In the genomic region with DNA sequence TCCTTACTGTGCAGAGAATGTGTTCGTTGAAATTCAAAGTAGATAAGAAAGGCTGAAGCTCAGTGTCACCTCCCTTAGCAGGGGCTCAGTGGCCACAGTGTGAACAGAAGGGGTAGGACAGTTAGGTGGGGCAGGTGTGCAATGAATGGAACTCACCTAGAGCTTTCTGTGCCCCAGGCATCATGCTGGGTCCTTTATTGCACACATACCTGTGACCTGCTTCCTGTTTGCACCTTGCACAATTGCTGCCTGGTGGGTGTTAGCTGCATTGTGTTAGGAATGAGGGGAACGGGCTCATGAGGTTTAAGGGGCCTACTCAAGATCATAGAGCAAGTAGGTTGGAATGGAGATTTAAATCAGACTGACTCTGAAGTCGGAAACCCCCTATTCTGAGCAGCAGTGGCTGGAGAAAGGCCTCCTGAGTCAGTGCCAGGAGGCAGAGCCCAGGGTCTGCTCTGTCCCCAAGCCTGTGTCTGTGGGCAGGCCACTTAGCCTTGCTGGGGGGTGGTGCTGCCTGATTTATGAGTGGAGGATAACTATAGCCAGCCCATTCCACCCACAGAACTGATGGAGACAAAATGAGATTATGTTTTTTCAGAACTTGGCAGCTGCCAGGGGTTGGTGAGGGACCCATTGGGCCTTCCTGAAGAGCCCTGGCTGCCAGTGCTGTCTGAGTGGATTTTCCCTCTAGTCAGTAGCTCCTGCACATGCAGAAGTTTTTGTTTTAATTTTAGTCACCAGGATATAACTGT, we compare ENCODE assay signal across 2 cellular contexts.
TF ChIP-seq lines count a peak whose summit lies in the region.

No MANE protein-coding gene starts in this region.

TF ChIP-seq in SK-N-SH treated with all-trans-retinoic acid at 6 μM for 48 hours, 23 proteins besides CTCF, POLR2A, EP300 and RAD21 (continued from another document):
- TF ChIP-seq, protein P1, sequence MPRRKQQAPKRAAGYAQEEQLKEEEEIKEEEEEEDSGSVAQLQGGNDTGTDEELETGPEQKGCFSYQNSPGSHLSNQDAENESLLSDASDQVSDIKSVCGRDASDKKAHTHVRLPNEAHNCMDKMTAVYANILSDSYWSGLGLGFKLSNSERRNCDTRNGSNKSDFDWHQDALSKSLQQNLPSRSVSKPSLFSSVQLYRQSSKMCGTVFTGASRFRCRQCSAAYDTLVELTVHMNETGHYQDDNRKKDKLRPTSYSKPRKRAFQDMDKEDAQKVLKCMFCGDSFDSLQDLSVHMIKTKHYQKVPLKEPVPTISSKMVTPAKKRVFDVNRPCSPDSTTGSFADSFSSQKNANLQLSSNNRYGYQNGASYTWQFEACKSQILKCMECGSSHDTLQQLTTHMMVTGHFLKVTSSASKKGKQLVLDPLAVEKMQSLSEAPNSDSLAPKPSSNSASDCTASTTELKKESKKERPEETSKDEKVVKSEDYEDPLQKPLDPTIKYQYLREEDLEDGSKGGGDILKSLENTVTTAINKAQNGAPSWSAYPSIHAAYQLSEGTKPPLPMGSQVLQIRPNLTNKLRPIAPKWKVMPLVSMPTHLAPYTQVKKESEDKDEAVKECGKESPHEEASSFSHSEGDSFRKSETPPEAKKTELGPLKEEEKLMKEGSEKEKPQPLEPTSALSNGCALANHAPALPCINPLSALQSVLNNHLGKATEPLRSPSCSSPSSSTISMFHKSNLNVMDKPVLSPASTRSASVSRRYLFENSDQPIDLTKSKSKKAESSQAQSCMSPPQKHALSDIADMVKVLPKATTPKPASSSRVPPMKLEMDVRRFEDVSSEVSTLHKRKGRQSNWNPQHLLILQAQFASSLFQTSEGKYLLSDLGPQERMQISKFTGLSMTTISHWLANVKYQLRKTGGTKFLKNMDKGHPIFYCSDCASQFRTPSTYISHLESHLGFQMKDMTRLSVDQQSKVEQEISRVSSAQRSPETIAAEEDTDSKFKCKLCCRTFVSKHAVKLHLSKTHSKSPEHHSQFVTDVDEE (CRISPR knock-in tag; IDR thresholded peaks at IDR 0.05) = no peak
- TF ChIP-seq ZFP30 (CRISPR knock-in tag; IDR thresholded peaks at IDR 0.05) (no peak), ZNF8 (CRISPR knock-in tag; IDR thresholded peaks at IDR 0.05) (no peak), BACH2 (CRISPR knock-in tag; IDR thresholded peaks at IDR 0.05; ENCODE audit: borderline replicate concordance) (no peak), ISL1 (CRISPR knock-in tag; IDR thresholded peaks at IDR 0.05) (no peak)
- TF ChIP-seq, protein P2, sequence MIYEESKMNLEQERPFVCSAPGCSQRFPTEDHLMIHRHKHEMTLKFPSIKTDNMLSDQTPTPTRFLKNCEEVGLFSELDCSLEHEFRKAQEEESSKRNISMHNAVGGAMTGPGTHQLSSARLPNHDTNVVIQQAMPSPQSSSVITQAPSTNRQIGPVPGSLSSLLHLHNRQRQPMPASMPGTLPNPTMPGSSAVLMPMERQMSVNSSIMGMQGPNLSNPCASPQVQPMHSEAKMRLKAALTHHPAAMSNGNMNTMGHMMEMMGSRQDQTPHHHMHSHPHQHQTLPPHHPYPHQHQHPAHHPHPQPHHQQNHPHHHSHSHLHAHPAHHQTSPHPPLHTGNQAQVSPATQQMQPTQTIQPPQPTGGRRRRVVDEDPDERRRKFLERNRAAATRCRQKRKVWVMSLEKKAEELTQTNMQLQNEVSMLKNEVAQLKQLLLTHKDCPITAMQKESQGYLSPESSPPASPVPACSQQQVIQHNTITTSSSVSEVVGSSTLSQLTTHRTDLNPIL (CRISPR knock-in tag; IDR thresholded peaks at IDR 0.05; ENCODE audit: low read depth) = no peak
TF ChIP-seq in SK-N-SH treated with all-trans-retinoic acid at 6 μM for 48 hours: peak in this region for 0.

TF ChIP-seq in SK-N-SH, 30 proteins besides CTCF, POLR2A, EP300 and RAD21 (continued from another document):
- TF ChIP-seq, protein P3, sequence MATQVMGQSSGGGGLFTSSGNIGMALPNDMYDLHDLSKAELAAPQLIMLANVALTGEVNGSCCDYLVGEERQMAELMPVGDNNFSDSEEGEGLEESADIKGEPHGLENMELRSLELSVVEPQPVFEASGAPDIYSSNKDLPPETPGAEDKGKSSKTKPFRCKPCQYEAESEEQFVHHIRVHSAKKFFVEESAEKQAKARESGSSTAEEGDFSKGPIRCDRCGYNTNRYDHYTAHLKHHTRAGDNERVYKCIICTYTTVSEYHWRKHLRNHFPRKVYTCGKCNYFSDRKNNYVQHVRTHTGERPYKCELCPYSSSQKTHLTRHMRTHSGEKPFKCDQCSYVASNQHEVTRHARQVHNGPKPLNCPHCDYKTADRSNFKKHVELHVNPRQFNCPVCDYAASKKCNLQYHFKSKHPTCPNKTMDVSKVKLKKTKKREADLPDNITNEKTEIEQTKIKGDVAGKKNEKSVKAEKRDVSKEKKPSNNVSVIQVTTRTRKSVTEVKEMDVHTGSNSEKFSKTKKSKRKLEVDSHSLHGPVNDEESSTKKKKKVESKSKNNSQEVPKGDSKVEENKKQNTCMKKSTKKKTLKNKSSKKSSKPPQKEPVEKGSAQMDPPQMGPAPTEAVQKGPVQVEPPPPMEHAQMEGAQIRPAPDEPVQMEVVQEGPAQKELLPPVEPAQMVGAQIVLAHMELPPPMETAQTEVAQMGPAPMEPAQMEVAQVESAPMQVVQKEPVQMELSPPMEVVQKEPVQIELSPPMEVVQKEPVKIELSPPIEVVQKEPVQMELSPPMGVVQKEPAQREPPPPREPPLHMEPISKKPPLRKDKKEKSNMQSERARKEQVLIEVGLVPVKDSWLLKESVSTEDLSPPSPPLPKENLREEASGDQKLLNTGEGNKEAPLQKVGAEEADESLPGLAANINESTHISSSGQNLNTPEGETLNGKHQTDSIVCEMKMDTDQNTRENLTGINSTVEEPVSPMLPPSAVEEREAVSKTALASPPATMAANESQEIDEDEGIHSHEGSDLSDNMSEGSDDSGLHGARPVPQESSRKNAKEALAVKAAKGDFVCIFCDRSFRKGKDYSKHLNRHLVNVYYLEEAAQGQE (IDR thresholded peaks at IDR 0.05; ENCODE audit: low read depth, low read length) = no peak
- TF ChIP-seq NRF1 (IDR thresholded peaks at IDR 0.05; ENCODE audit: low read depth, low read length) (no peak), FOXM1 (IDR thresholded peaks at IDR 0.05; ENCODE audit: low read depth) (no peak), RCOR1 (IDR thresholded peaks at IDR 0.05; ENCODE audit: low read length) (no peak)
- TF ChIP-seq, protein P4, sequence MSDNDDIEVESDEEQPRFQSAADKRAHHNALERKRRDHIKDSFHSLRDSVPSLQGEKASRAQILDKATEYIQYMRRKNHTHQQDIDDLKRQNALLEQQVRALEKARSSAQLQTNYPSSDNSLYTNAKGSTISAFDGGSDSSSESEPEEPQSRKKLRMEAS (IDR thresholded peaks at IDR 0.05; ENCODE audit: low read depth) = no peak
